In genomic region chr2:211899871-211900482, GRCh38 we compare ENCODE assay signal across 15 cellular contexts.
A peak's percentile ranks its signal among the peaks of the same experiment; 100 is the strongest.
DNase-seq lines count a peak whose midpoint lies in the region; ATAC-seq and TF ChIP-seq lines count a peak whose summit lies in the region.
"Had no signal": no experiment of that assay in that cellular context is flagged by ENCODE, and none has a peak within 500 bp of the region (broad histone marks: within the 10 kb centered on the region; RNA-seq: fewer than 3 reads in every experiment).

No MANE protein-coding gene starts in this region.

- no peak overlapping the region for H3K27ac Mint-ChIP-seq in osteocyte (ENCODE audit: unreplicated experiment)

- H3K4me1 ChIP-seq in HEK293 (ENCODE audit: control insufficient read depth, insufficient read depth, low read length), result peaks cover 7% of the 10 kb centered on the region; the same call in 1 of the 2 replicates
- H3K4me1 ChIP-seq: suprapubic skin had no signal

- H3K4me3 ChIP-seq in HEK293 (ENCODE audit: low read depth, low read length), result no peak overlapping the region
- H3K4me3 ChIP-seq: SK-N-MC, suprapubic skin had no signal

- no peak for TF ChIP-seq CTCF in HEK293 (tag by site-specific recombination; IDR thresholded peaks at IDR 0.05)
- peak; percentile 21 for TF ChIP-seq CTCF in osteocyte (IDR thresholded peaks at IDR 0.05)

- H3K27me3 Mint-ChIP-seq in osteocyte (ENCODE audit: unreplicated experiment), result no peaks in the 10 kb centered on the region

- intact Hi-C loops in Right ventricle myocardium superior (cut with DNase I), result no loop called here

- H3K4me3 Mint-ChIP-seq in osteocyte (ENCODE audit: unreplicated experiment), result no peak overlapping the region

- H3K36me3 Mint-ChIP-seq in osteocyte (ENCODE audit: unreplicated experiment), result no peaks in the 10 kb centered on the region

- POLR2A ChIA-PET in HEK293 (lab: Yijun Ruan, JAX), result no interaction called here

- H3K9me3 ChIP-seq in HEK293 (ENCODE audit: control insufficient read depth, insufficient read depth, low read depth, low read length), result no peaks in the 10 kb centered on the region
- H3K9me3 ChIP-seq: suprapubic skin had no signal

- H3K36me3 ChIP-seq in HEK293 (ENCODE audit: control insufficient read depth in 2 of 2, insufficient read depth in 1 of 2, low read length in 2 of 2), result no peaks in the 10 kb centered on the region
- H3K36me3 ChIP-seq: suprapubic skin had no signal

- H3K4me1 Mint-ChIP-seq in osteocyte (ENCODE audit: unreplicated experiment), result peaks cover 7% of the 10 kb centered on the region

- H3K9me3 Mint-ChIP-seq in osteocyte (ENCODE audit: unreplicated experiment), result no peaks in the 10 kb centered on the region

- DNase-seq in NCI-H524 treated with DMSO at 0.1 percent for 48 hours (lab: John Stamatoyannopoulos, UW), result peak; percentile 39
- no peak for DNase-seq in Right ventricle myocardium superior
- no peak for DNase-seq in osteocyte (ENCODE audit: extremely low spot score, unreplicated experiment)
- DNase-seq in activated T-cell treated with anti-CD3 and anti-CD28 coated beads, Interleukin-2, amount 50 U/mL, for 48 hours, result no peak
- no peak for DNase-seq in MV-4-11 (lab: John Stamatoyannopoulos, UW)
- no peak for DNase-seq in glomerular visceral epithelial cell (ENCODE audit: extremely low spot score)
- no peak for DNase-seq in DMS53 (lab: John Stamatoyannopoulos, UW)
- DNase-seq: activated CD4-positive, alpha-beta T cell treated with anti-CD3 and anti-CD28 coated beads, Interleukin-2, amount 50 U/mL, for 48 hours; amniotic stem cell; dorsolateral prefrontal cortex; Karpas-422; NCI-H2107 had no signal

- ATAC-seq in Right ventricle myocardium superior (ENCODE audit: poor library complexity), result peak; percentile 89

- CTCF ChIA-PET in HEK293 (lab: Yijun Ruan, JAX), result no interaction called here

- no peak overlapping the region for H3K27ac ChIP-seq in HEK293 (ENCODE audit: extremely low read depth, low read depth, low read length)
- H3K27ac ChIP-seq: SK-N-MC, suprapubic skin had no signal

TF ChIP-seq in HEK293, 187 proteins besides CTCF, POLR2A, EP300 and RAD21:
- TF ChIP-seq ZNF24 (tag by site-specific recombination; IDR thresholded peaks at IDR 0.05), result no peak
- TF ChIP-seq PRDM2 (tag by site-specific recombination; IDR thresholded peaks at IDR 0.05; ENCODE audit: borderline replicate concordance), result no peak
- no peak for TF ChIP-seq ZNF341 (tag by site-specific recombination; IDR thresholded peaks at IDR 0.05; ENCODE audit: low read depth)
- no peak for TF ChIP-seq ZBTB20 (tag by site-specific recombination; IDR thresholded peaks at IDR 0.05)
- TF ChIP-seq ZBTB44 (tag by site-specific recombination; IDR thresholded peaks at IDR 0.05), result no peak
- TF ChIP-seq FEZF1 (tag by site-specific recombination; IDR thresholded peaks at IDR 0.05), result peak; percentile 41; the same call in 1 of the 2 replicates
- TF ChIP-seq ZNF600 (tag by site-specific recombination; IDR thresholded peaks at IDR 0.05), result 0 out of 2 replicates have a peak, but pooled peaks have one; percentile 42
- TF ChIP-seq ZNF292 (tag by site-specific recombination; IDR thresholded peaks at IDR 0.05; ENCODE audit: borderline replicate concordance, low read depth), result no peak
- peak; percentile 67 for TF ChIP-seq PRDM6 (tag by site-specific recombination; IDR thresholded peaks at IDR 0.05)
- TF ChIP-seq ZNF558 (tag by site-specific recombination; IDR thresholded peaks at IDR 0.05), result no peak
- TF ChIP-seq ELK4 (IDR thresholded peaks at IDR 0.05; ENCODE audit: borderline replicate concordance, low read depth, low read length), result no peak
- TF ChIP-seq ZNF335 (tag by site-specific recombination; conservative IDR thresholded peaks at IDR 0.05), result 0 out of 2 replicates have a peak, but pooled peaks have one; percentile 21
- no peak for TF ChIP-seq ZIC2 (tag by site-specific recombination; IDR thresholded peaks at IDR 0.05)
- TF ChIP-seq ZNF391 (tag by site-specific recombination; IDR thresholded peaks at IDR 0.05; ENCODE audit: borderline replicate concordance, low read depth), result no peak
- TF ChIP-seq ZNF211 (tag by site-specific recombination; IDR thresholded peaks at IDR 0.05; ENCODE audit: low read depth), result no peak
- TF ChIP-seq MYNN (tag by site-specific recombination; IDR thresholded peaks at IDR 0.05; ENCODE audit: borderline replicate concordance), result no peak
TF ChIP-seq in HEK293: peak in this region for 4.
